ENCODE assay signal across 1 cellular context in genomic region chr10:98919899-98920298, GRCh38.
TF ChIP-seq lines count a peak whose summit lies in the region.

No MANE protein-coding gene starts in this region.

TF ChIP-seq in IMR-90, 13 proteins besides CTCF, POLR2A, EP300 and RAD21 (continued from another document):
- TF ChIP-seq ELK1 (IDR thresholded peaks at IDR 0.05; ENCODE audit: borderline replicate concordance, low read depth, low read length) (no peak), USF2 (IDR thresholded peaks at IDR 0.05; ENCODE audit: low read depth, low read length) (no peak), NFE2L2 (IDR thresholded peaks at IDR 0.05; ENCODE audit: low read depth, low read length) (no peak)
